In the genomic region with DNA sequence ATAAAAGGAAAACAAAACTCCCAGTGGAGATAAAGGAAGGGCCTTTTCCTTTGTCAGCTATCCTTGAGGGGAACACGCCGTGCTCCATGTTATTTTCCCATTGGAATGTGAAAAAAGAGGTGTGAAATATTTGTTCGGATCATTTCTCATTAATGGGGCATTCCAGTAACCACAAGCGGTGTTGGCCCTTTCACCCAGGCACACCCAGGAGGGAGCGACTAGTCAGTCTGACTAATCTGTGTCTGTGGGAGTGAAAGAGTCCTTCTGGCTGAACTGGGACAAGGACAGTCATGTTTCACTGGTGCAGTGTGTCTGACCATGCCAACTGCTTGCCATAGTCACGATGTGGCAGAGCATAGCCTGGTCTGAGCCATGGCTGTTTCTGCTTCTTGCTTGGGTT, we compare ENCODE assay signal across 11 cellular contexts. TPM values are rescaled to one million over a fixed set of nuclear protein-coding genes. Genes with fewer than 3 reads are reported as not detected.
A peak's percentile ranks its signal among the peaks of the same experiment; 100 is the strongest.
DNase-seq lines count a peak whose midpoint lies in the region; ATAC-seq and TF ChIP-seq lines count a peak whose summit lies in the region.
"Had no signal": no experiment of that assay in that cellular context is flagged by ENCODE, and none has a peak within 500 bp of the region (broad histone marks: within the 10 kb centered on the region; RNA-seq: fewer than 3 reads in every experiment).

No MANE protein-coding gene starts in this region.

- H3K4me3 Mint-ChIP-seq in HFFc6: peak overlapping the region; percentile 53
- no peak overlapping the region for H3K4me3 Mint-ChIP-seq in stimulated activated naive B cell treated with anti-CD40 and anti-IgM and Interleukin-4, amounts not matched to agents 10 μg/mL and 1 μg/mL and 100 μg/mL, for 72 hours
- H3K4me3 Mint-ChIP-seq: activated naive CD8-positive, alpha-beta T cell treated with anti-CD3 and anti-CD28 coated beads for 36 hours; neural crest cell had no signal

- no peaks in the 10 kb centered on the region for H3K36me3 ChIP-seq in smooth muscle cell (ENCODE audit: low read depth)

- H3K9ac ChIP-seq in smooth muscle cell (ENCODE audit: low read depth): no peak overlapping the region

- no peaks in the 10 kb centered on the region for H3K27me3 ChIP-seq in smooth muscle cell (ENCODE audit: low read depth)

- 9% methylated on average over 6 of the region's 6 CpGs for WGBS in smooth muscle cell (ENCODE audit: low lambda C conversion rate)

- no peaks in the 10 kb centered on the region for H3K79me2 ChIP-seq in smooth muscle cell (ENCODE audit: low read depth)

- CTCF ChIA-PET in HEK293T (lab: Yijun Ruan, JAX): interaction anchor here (0.5 kb wide), 1 partner anchor 816 kb away, joined by 3 read pairs; no protein-coding TSS in a partner anchor

- no peak overlapping the region for H2AFZ ChIP-seq in smooth muscle cell (ENCODE audit: low read depth)

- H3K27ac ChIP-seq in smooth muscle cell (ENCODE audit: low read depth): peak overlapping the region; percentile 50

- no peaks in the 10 kb centered on the region for H3K4me1 ChIP-seq in smooth muscle cell (ENCODE audit: low read depth)

- peaks cover 4% of the 10 kb centered on the region; the same call in 1 of the 2 replicates for H3K9me3 Mint-ChIP-seq in HFFc6
- no peaks in the 10 kb centered on the region for H3K9me3 Mint-ChIP-seq in stimulated activated naive B cell treated with anti-CD40 and anti-IgM and Interleukin-4, amounts not matched to agents 10 μg/mL and 1 μg/mL and 100 μg/mL, for 72 hours
- H3K9me3 Mint-ChIP-seq: activated naive CD8-positive, alpha-beta T cell treated with anti-CD3 and anti-CD28 coated beads for 36 hours; neural crest cell had no signal

- H3F3A ChIP-seq in smooth muscle cell (ENCODE audit: low read depth): no peaks in the 10 kb centered on the region

- H3K4me2 ChIP-seq in smooth muscle cell: peak overlapping the region; percentile 18

- H3K4me1 Mint-ChIP-seq in HFFc6 (ENCODE audit: low read depth): no peaks in the 10 kb centered on the region
- H3K4me1 Mint-ChIP-seq in stimulated activated naive B cell treated with anti-CD40 and anti-IgM and Interleukin-4, amounts not matched to agents 10 μg/mL and 1 μg/mL and 100 μg/mL, for 72 hours: peaks cover 9 to 16% of the 10 kb centered on the region in 2 donors
- H3K4me1 Mint-ChIP-seq: activated naive CD8-positive, alpha-beta T cell treated with anti-CD3 and anti-CD28 coated beads for 36 hours had no signal

- no peaks in the 10 kb centered on the region for H4K20me1 ChIP-seq in smooth muscle cell (ENCODE audit: low read depth)

- H3K27me3 Mint-ChIP-seq in HFFc6 (ENCODE audit: insufficient read depth): peaks cover 9% of the 10 kb centered on the region
- peaks cover 16 to 17% of the 10 kb centered on the region in 2 donors for H3K27me3 Mint-ChIP-seq in stimulated activated naive B cell treated with anti-CD40 and anti-IgM and Interleukin-4, amounts not matched to agents 10 μg/mL and 1 μg/mL and 100 μg/mL, for 72 hours

- peak overlapping the region; percentile 57 for H3K27ac Mint-ChIP-seq in HFFc6
- H3K27ac Mint-ChIP-seq in stimulated activated naive B cell treated with anti-CD40 and anti-IgM and Interleukin-4, amounts not matched to agents 10 μg/mL and 1 μg/mL and 100 μg/mL, for 72 hours: no peak overlapping the region
- H3K27ac Mint-ChIP-seq: activated naive CD8-positive, alpha-beta T cell treated with anti-CD3 and anti-CD28 coated beads for 36 hours had no signal

- POLR2A ChIA-PET in HEK293T (lab: Yijun Ruan, JAX): no interaction called here

- H3K4me3 ChIP-seq in smooth muscle cell: no peak overlapping the region

- DNase-seq in HFFc6: peak; percentile 83
- peak; percentile 61 for DNase-seq in amniotic epithelial cell (ENCODE audit: low read depth)
- DNase-seq in left cardiac atrium: no peak
- DNase-seq in smooth muscle cell (lab: John Stamatoyannopoulos, UW; ENCODE audit: unreplicated experiment): no peak
- no peak for DNase-seq in stimulated activated naive B cell treated with anti-CD40 and anti-IgM and Interleukin-4, amounts not matched to agents 10 μg/mL and 1 μg/mL and 100 μg/mL, for 72 hours
- no peak for DNase-seq in HEK293T (ENCODE audit: extremely low spot score)
- no peak for DNase-seq in NK-92 treated with Interleukin-12 subunit alpha and Interleukin-12 subunit beta, amount 100 ng/mL, for 24 hours (lab: John Stamatoyannopoulos, UW)
- no peak for DNase-seq in stimulated activated CD8-positive, alpha-beta memory T cell treated with anti-CD3 and anti-CD28 coated beads, Interleukin-4, amount 100 ng/mL, for 48 hours
- DNase-seq: activated naive CD8-positive, alpha-beta T cell treated with anti-CD3 and anti-CD28 coated beads for 36 hours; glutamatergic neuron had no signal

- no peaks in the 10 kb centered on the region for H3K9me3 ChIP-seq in smooth muscle cell (replicated peaks; ENCODE audit: low read depth)

- H3K36me3 Mint-ChIP-seq in HFFc6 (ENCODE audit: low read depth): 0 out of 2 replicates have a peak, but pooled peaks cover 5% of the 10 kb centered on the region
- peaks cover 0 to 4% of the 10 kb centered on the region in 2 donors for H3K36me3 Mint-ChIP-seq in stimulated activated naive B cell treated with anti-CD40 and anti-IgM and Interleukin-4, amounts not matched to agents 10 μg/mL and 1 μg/mL and 100 μg/mL, for 72 hours
- H3K36me3 Mint-ChIP-seq: activated naive CD8-positive, alpha-beta T cell treated with anti-CD3 and anti-CD28 coated beads for 36 hours had no signal

- peak; percentile 64 to 92 for ATAC-seq in left cardiac atrium
- no peak for ATAC-seq in stimulated activated naive B cell treated with anti-CD40 and anti-IgM and Interleukin-4, amounts not matched to agents 10 μg/mL and 1 μg/mL and 100 μg/mL, for 72 hours (replicated peaks)

- intact Hi-C loops in left cardiac atrium (cut with DNase I): no loop called here

- no peak for TF ChIP-seq CTCF in HFFc6 (IDR thresholded peaks at IDR 0.05)
- TF ChIP-seq CTCF in smooth muscle cell (IDR thresholded peaks at IDR 0.05; ENCODE audit: borderline replicate concordance, insufficient read depth, poor library complexity, severe bottlenecking): no peak

TF ChIP-seq in HEK293T, 16 proteins besides CTCF, POLR2A, EP300 and RAD21:
- TF ChIP-seq ZNF384 (IDR thresholded peaks at IDR 0.05) (no peak), FOXA1 (IDR thresholded peaks at IDR 0.05) (no peak), ELF4 (IDR thresholded peaks at IDR 0.05) (no peak), FOXK2 (IDR thresholded peaks at IDR 0.05) (no peak), TARDBP (IDR thresholded peaks at IDR 0.05) (no peak), L3MBTL2 (conservative IDR thresholded peaks at IDR 0.05) (no peak), ARNT (IDR thresholded peaks at IDR 0.05) (no peak), NFRKB (IDR thresholded peaks at IDR 0.05) (no peak), HDGF (IDR thresholded peaks at IDR 0.05; ENCODE audit: borderline replicate concordance) (no peak), FOXM1 (IDR thresholded peaks at IDR 0.05; ENCODE audit: borderline replicate concordance) (no peak), BHLHE40 (IDR thresholded peaks at IDR 0.05; ENCODE audit: borderline replicate concordance) (no peak), SP1 (IDR thresholded peaks at IDR 0.05) (no peak), CTBP1 (IDR thresholded peaks at IDR 0.05; ENCODE audit: borderline replicate concordance) (no peak)

RNA-seq across cellular contexts. Expression of a gene that starts 13.0 kb away (rescaled TPM):
- total RNA-seq in HFFc6 (2021; fragmentation: NEBNext Ultra II Directional; extraction: Animal tissue kit (Norgen Biotek cat#: 25700)): 10 to 100 TPM; 55.5 to 93.3 (median 79.9) TPM
- total RNA-seq in left cardiac atrium (1 to 10 TPM in 1 of 2 donors, under 1 TPM in 1; 0.16 to 2.9 TPM), smooth muscle cell (not detected in 2 replicates)
- 0.33 and 1.1 TPM in 2 replicates for polyA plus RNA-seq in smooth muscle cell
- total RNA-seq: activated naive CD8-positive, alpha-beta T cell treated with anti-CD3 and anti-CD28 coated beads for 36 hours had no signal

Comparison
In these comparisons a context has a peak if more than half of its experiments do, and no peak if none do; other contexts are left out.
1. DNase-seq: peak in HFFc6 (single experiment) and amniotic epithelial cell (single experiment); none in left cardiac atrium (single experiment), smooth muscle cell (single experiment), stimulated activated naive B cell treated with anti-CD40 and anti-IgM and Interleukin-4, amounts not matched to agents 10 μg/mL and 1 μg/mL and 100 μg/mL, for 72 hours (single experiment), HEK293T (single experiment), NK-92 treated with Interleukin-12 subunit alpha and Interleukin-12 subunit beta, amount 100 ng/mL, for 24 hours (single experiment) and stimulated activated CD8-positive, alpha-beta memory T cell treated with anti-CD3 and anti-CD28 coated beads, Interleukin-4, amount 100 ng/mL, for 48 hours (single experiment).
2. ATAC-seq: peak in left cardiac atrium (2 of 2); none in stimulated activated naive B cell treated with anti-CD40 and anti-IgM and Interleukin-4, amounts not matched to agents 10 μg/mL and 1 μg/mL and 100 μg/mL, for 72 hours (0 of 2).
3. RNA of a gene that starts 13.0 kb away (total RNA-seq): 55.5 to 93.3 TPM in HFFc6; 0.16 to 2.9 TPM in left cardiac atrium and not detected in smooth muscle cell; every median in the first group is over 10 times any median in the second.